22 cellular contexts compared by ENCODE assay signal in the genomic region with DNA sequence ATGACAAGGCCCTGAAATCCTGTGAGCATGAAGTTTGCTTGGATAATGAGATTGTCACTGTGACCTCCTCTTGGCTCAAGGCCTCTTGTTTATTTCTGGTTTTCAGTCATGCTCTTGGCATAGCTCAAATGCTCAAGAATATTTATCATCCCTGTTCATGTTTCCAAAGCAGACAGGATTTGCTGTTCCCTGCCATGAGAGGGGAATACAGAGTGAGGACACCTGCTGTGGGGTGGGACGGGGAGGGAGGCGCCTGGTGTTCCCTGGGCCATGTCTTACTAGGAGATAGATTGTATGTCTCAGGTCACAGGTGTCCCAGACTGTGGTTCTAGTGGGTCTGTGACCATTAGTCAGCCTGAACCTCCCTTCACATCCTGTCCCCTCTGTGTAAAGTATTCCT. TPM values are rescaled to one million over a fixed set of nuclear protein-coding genes. Genes with fewer than 3 reads are reported as not detected.
DNase-seq lines count a peak whose midpoint lies in the region; ATAC-seq and TF ChIP-seq lines count a peak whose summit lies in the region.
"Had no signal": no experiment of that assay in that cellular context is flagged by ENCODE, and none has a peak within 500 bp of the region (broad histone marks: within the 10 kb centered on the region; RNA-seq: fewer than 3 reads in every experiment).

No MANE protein-coding gene starts in this region.

- H2BK120ac ChIP-seq in mesenchymal stem cell (ENCODE audit: low read depth, low read length), result no peak overlapping the region

- H3K9ac ChIP-seq in mesenchymal stem cell (ENCODE audit: low read length), result no peak overlapping the region

- no peak overlapping the region for H4K91ac ChIP-seq in mesenchymal stem cell (ENCODE audit: low read length)

- H3K4me1 ChIP-seq in mesenchymal stem cell (ENCODE audit: control insufficient read depth, insufficient read depth, low read depth, low read length) (no peaks in the 10 kb centered on the region), BE2C (no peaks in the 10 kb centered on the region)
- H3K4me1 ChIP-seq: uterus had no signal

- H3K4me2 ChIP-seq in mesenchymal stem cell (ENCODE audit: low read length, poor library complexity, severe bottlenecking), result no peak overlapping the region

- H3K23ac ChIP-seq in mesenchymal stem cell (ENCODE audit: low read length in 2 of 2), result no peak overlapping the region

- no peak overlapping the region for H2AK5ac ChIP-seq in mesenchymal stem cell (ENCODE audit: low read length, severe bottlenecking)

- H3K9me3 ChIP-seq in mesenchymal stem cell (ENCODE audit: control insufficient read depth, low read length), result no peaks in the 10 kb centered on the region
- no peaks in the 10 kb centered on the region; the same call in 1 of the 2 replicates for H3K9me3 ChIP-seq in BE2C
- H3K9me3 ChIP-seq: spleen, uterus had no signal

- no peaks in the 10 kb centered on the region for H3K79me1 ChIP-seq in mesenchymal stem cell (replicated peaks; ENCODE audit: low read length, poor library complexity, severe bottlenecking)

- peak overlapping the region in 1 of 2 experiments; percentile 2 for H3K14ac ChIP-seq in mesenchymal stem cell (ENCODE audit: low read length in 2 of 2)

- no peak for TF ChIP-seq CTCF in BE2C (IDR thresholded peaks at IDR 0.05; ENCODE audit: low read depth, low read length)

- H2BK12ac ChIP-seq in mesenchymal stem cell (ENCODE audit: low read length in 2 of 2), result no peak overlapping the region

- no peak overlapping the region for H3K18ac ChIP-seq in mesenchymal stem cell (ENCODE audit: low read depth in 1 of 2, low read length in 2 of 2)

- 100% methylated on average over 1 of the region's 2 CpGs for WGBS in mesenchymal stem cell

- ATAC-seq in HG03108 (IDR thresholded peaks at IDR 0.05; ENCODE audit: unreplicated experiment), result no peak

- H3K36me3 ChIP-seq in mesenchymal stem cell (ENCODE audit: control insufficient read depth in 1 of 2, insufficient read depth in 2 of 2, low read depth in 1 of 2, low read length in 2 of 2) (no peaks in the 10 kb centered on the region), BE2C (no peaks in the 10 kb centered on the region)
- H3K36me3 ChIP-seq: spleen, uterus had no signal

- H2BK15ac ChIP-seq in mesenchymal stem cell (ENCODE audit: low read depth, poor library complexity, severe bottlenecking), result no peak overlapping the region

- no peak overlapping the region for H2BK5ac ChIP-seq in mesenchymal stem cell (ENCODE audit: low read depth, low read length, poor library complexity, severe bottlenecking)

- no peak overlapping the region for H2AFZ ChIP-seq in mesenchymal stem cell (ENCODE audit: low read depth, low read length)

- no peak overlapping the region for H3K4ac ChIP-seq in mesenchymal stem cell (ENCODE audit: low read depth in 1 of 2, low read length in 2 of 2)

- no peak overlapping the region for H3K27ac ChIP-seq in mesenchymal stem cell (ENCODE audit: low read length, poor library complexity, severe bottlenecking)
- H3K27ac ChIP-seq: uterus had no signal

- peak; percentile 29 for DNase-seq in AG08395 (ENCODE audit: low spot score)
- DNase-seq in M059J (ENCODE audit: low read depth), result peak; percentile 44
- DNase-seq in fibroblast of peridontal ligament (ENCODE audit: extremely low read depth), result peak; percentile 20
- peak; percentile 17 for DNase-seq in mesenchymal stem cell
- DNase-seq in HuH-7.5 (ENCODE audit: low spot score), result no peak
- no peak for DNase-seq in BE2C
- no peak for DNase-seq in activated T-cell treated with anti-CD3 and anti-CD28 coated beads, Interleukin-2, amount 50 U/mL, for 1 hour
- DNase-seq: activated CD4-positive, alpha-beta T cell treated with anti-CD3 and anti-CD28 coated beads, Interleukin-2, amount 50 U/mL, for 48 hours; activated naive CD4-positive, alpha-beta T cell treated with anti-CD3 and anti-CD28 coated beads for 36 hours; activated T-cell treated with anti-CD3 and anti-CD28 coated beads for 4 hours; aorta; HCEC 1CT; hippocampal formation; islet precursor cell; NCI-H1417; NCI-H2171 treated with DMSO at 0.1 percent for 48 hours; NCI-H69; SHP77; spleen; stimulated activated CD4-positive, alpha-beta T cell treated with anti-CD3 and anti-CD28 coated beads, Interleukin-4, amount 100 ng/mL, for 4 hours; uterus had no signal

- H3K27me3 ChIP-seq in mesenchymal stem cell (ENCODE audit: control insufficient read depth in 1 of 2, insufficient read depth in 1 of 2, low read length in 2 of 2) (no peaks in the 10 kb centered on the region), BE2C (no peaks in the 10 kb centered on the region)
- H3K27me3 ChIP-seq: spleen, uterus had no signal

- H3K4me3 ChIP-seq in mesenchymal stem cell (ENCODE audit: insufficient read depth in 1 of 2, low read depth in 1 of 2, low read length in 2 of 2), result no peak overlapping the region
- H3K4me3 ChIP-seq in BE2C (ENCODE audit: low read depth, low read length), result no peak overlapping the region
- H3K4me3 ChIP-seq: spleen, uterus had no signal

- no peak overlapping the region for H4K8ac ChIP-seq in mesenchymal stem cell (ENCODE audit: low read length)

RNA-seq across cellular contexts. Expression of a gene that starts 34.9 kb away (rescaled TPM):
- total RNA-seq in M059J (2014; rRNA removed; shearing (Covaris generic)), result 5.0 and 7.9 TPM in 2 replicates
- polyA plus RNA-seq in mesenchymal stem cell (2013, experiment 1 of 2), result 8.0 TPM
- polyA plus RNA-seq in mesenchymal stem cell (2013, experiment 2 of 2), result 8.1 TPM
- polyA plus RNA-seq in BE2C (2012; ENCODE audit: insufficient read depth, insufficient read length, low read depth), result 19.2 TPM

Comparison
In these comparisons a context has a peak if more than half of its experiments do, and no peak if none do; other contexts are left out.
1. DNase-seq: peak in AG08395 (single experiment), M059J (single experiment), fibroblast of peridontal ligament (single experiment) and mesenchymal stem cell (single experiment); none in HuH-7.5 (single experiment), BE2C (single experiment) and activated T-cell treated with anti-CD3 and anti-CD28 coated beads, Interleukin-2, amount 50 U/mL, for 1 hour (single experiment).